ENCODE assay signal across 14 cellular contexts in genomic region chr22:24445481-24446290, GRCh38. TPM values are rescaled to one million over a fixed set of nuclear protein-coding genes. Genes with fewer than 3 reads are reported as not detected.
DNase-seq lines count a peak whose midpoint lies in the region; ATAC-seq, FAIRE-seq and TF ChIP-seq lines count a peak whose summit lies in the region.
"Had no signal": no experiment of that assay in that cellular context is flagged by ENCODE, and none has a peak within 500 bp of the region (broad histone marks: within the 10 kb centered on the region; RNA-seq: fewer than 3 reads in every experiment).

No MANE protein-coding gene starts in this region.

- no peak for TF ChIP-seq POLR2A in IMR-90 (IDR thresholded peaks at IDR 0.05; ENCODE audit: low read depth, low read length)

- no peak overlapping the region for H2BK120ac ChIP-seq in IMR-90 (ENCODE audit: low read depth, low read length)

- H2AK9ac ChIP-seq in IMR-90 (replicated peaks; ENCODE audit: low read depth, low read length, poor library complexity): no peak overlapping the region

- no peak overlapping the region for H4K8ac ChIP-seq in IMR-90 (ENCODE audit: low read depth in 2 of 2, low read length in 2 of 2)

- no peak overlapping the region for H3K4me3 ChIP-seq in IMR-90 (ENCODE audit: insufficient read depth, low read depth, low read length)
- H3K4me3 ChIP-seq in mesodermal cell (ENCODE audit: extremely low read depth, insufficient read depth, low read length, poor library complexity, severe bottlenecking): no peak overlapping the region
- H3K4me3 ChIP-seq: hepatocyte had no signal

- no peaks in the 10 kb centered on the region for H3K36me3 ChIP-seq in IMR-90 (ENCODE audit: control insufficient read depth, insufficient read depth, low read length)
- H3K36me3 ChIP-seq in mesodermal cell (ENCODE audit: control insufficient read depth, insufficient read depth, low read length): no peaks in the 10 kb centered on the region

- H3K23ac ChIP-seq in IMR-90 (ENCODE audit: low read depth, low read length): no peak overlapping the region

- in situ Hi-C loops in IMR-90 (cut with MboI; ENCODE audit: low sequenced_read_pairs): no loop called here

- H2BK20ac ChIP-seq in IMR-90 (ENCODE audit: low read depth, low read length): no peak overlapping the region

- ATAC-seq in IMR-90 (ENCODE audit: low read depth) (no peak), GM19467 (IDR thresholded peaks at IDR 0.05; ENCODE audit: unreplicated experiment) (no peak)

- intact Hi-C loops in IMR-90 (cut with micrococcal nuclease): no loop called here

- CTCF ChIA-PET in IMR-90 (lab: Yijun Ruan, JAX): interaction anchor here (1.2 kb wide), 1 partner anchor 10 kb away, joined by 3 read pairs; no protein-coding TSS in a partner anchor

- no peak overlapping the region for H3K14ac ChIP-seq in IMR-90 (replicated peaks; ENCODE audit: low read depth, low read length)

- TF ChIP-seq CTCF in D721Med (IDR thresholded peaks at IDR 0.05; ENCODE audit: insufficient read depth, missing control alignments) (no peak), IMR-90 (conservative IDR thresholded peaks at IDR 0.05; ENCODE audit: low read depth, low read length) (no peak)

- H2AFZ ChIP-seq in IMR-90 (replicated peaks; ENCODE audit: low read length, poor library complexity): peak overlapping the region; percentile 65
- H2AFZ ChIP-seq: hepatocyte had no signal

- no TSS peak for BruUV-seq in IMR-90 (replicated peaks; lab: Mats Ljungman, UMichigan)

- H3K4me1 ChIP-seq in IMR-90 (ENCODE audit: control insufficient read depth, insufficient read depth, low read length): peaks cover 6% of the 10 kb centered on the region
- H3K4me1 ChIP-seq in mesodermal cell (ENCODE audit: control insufficient read depth, insufficient read depth, low read length, poor library complexity, severe bottlenecking): peaks cover 30% of the 10 kb centered on the region

- 0 out of 2 replicates have a peak, but pooled peaks cover 3% of the 10 kb centered on the region for H3K9me1 ChIP-seq in IMR-90 (ENCODE audit: insufficient read depth, low read length)

- no peak overlapping the region for H3K9ac ChIP-seq in IMR-90 (ENCODE audit: low read depth, low read length)

- H3K56ac ChIP-seq in IMR-90 (ENCODE audit: extremely low read depth, insufficient read depth, low read length): no peak overlapping the region

- dilution Hi-C loops in IMR-90 (cut with HindIII; ENCODE audit: low sequenced_read_pairs, unreplicated experiment): no loop called here

- H2AK5ac ChIP-seq in IMR-90 (ENCODE audit: low read depth, low read length): 0 out of 2 replicates have a peak overlapping the region, but pooled peaks have one; percentile 5

- no peak for TF ChIP-seq RAD21 in IMR-90 (IDR thresholded peaks at IDR 0.05; ENCODE audit: low read length)

- POLR2A ChIA-PET in IMR-90 (lab: Charles Lee; ENCODE audit: unreplicated experiment): no interaction called here

- DNase-seq in D721Med (ENCODE audit: insufficient read length, low spot score) (peak; percentile 98), IMR-90 (no peak), DMS153 (lab: John Stamatoyannopoulos, UW) (no peak), HT-29 (ENCODE audit: low spot score) (no peak), HPDE6-E6E7 (ENCODE audit: extremely low spot score) (no peak)
- peak; percentile 55 for DNase-seq in activated CD8-positive, alpha-beta memory T cell treated with anti-CD3 and anti-CD28 coated beads, Interleukin-2, amount 50 U/mL, for 4 hours
- DNase-seq: GOT3, NCI-H1694 treated with DMSO at 0.1 percent for 48 hours, T-cell had no signal

- H4K5ac ChIP-seq in IMR-90 (ENCODE audit: low read depth, low read length): no peak overlapping the region

- H2BK15ac ChIP-seq in IMR-90 (ENCODE audit: low read depth, low read length): no peak overlapping the region

- WGBS in IMR-90 (ENCODE audit: extremely low coverage in 2 of 2, insufficient read length in 1 of 2), 2 experiments: 68% methylated on average over 8 of the region's 12 CpGs; no CpG with 5 or more reads in 1 of the 2 experiments
- 59 to 65% methylated on average over 11 to 12 of the region's 12 CpGs for WGBS in mesodermal cell (ENCODE audit: insufficient coverage in 2 of 2), 2 experiments

- no peak overlapping the region for H3K18ac ChIP-seq in IMR-90 (ENCODE audit: low read depth, low read length)

- H2BK5ac ChIP-seq in IMR-90 (ENCODE audit: low read depth, low read length, poor library complexity, severe bottlenecking): no peak overlapping the region

- no peak overlapping the region for H3K27ac ChIP-seq in IMR-90 (ENCODE audit: insufficient read depth, low read length)
- peak overlapping the region; percentile 43 for H3K27ac ChIP-seq in mesodermal cell (ENCODE audit: low read depth, low read length, severe bottlenecking)
- H3K27ac ChIP-seq: hepatocyte had no signal

- no peak overlapping the region for H4K91ac ChIP-seq in IMR-90 (ENCODE audit: insufficient read depth, low read depth, low read length)

- H3K9me3 ChIP-seq in IMR-90 (ENCODE audit: control insufficient read depth, insufficient read depth, low read length) (no peaks in the 10 kb centered on the region), mesodermal cell (ENCODE audit: control insufficient read depth, low read length) (no peaks in the 10 kb centered on the region)

- no peak overlapping the region for H3K4me2 ChIP-seq in IMR-90 (ENCODE audit: low read depth, low read length)
- H3K4me2 ChIP-seq: hepatocyte had no signal

- H4K20me1 ChIP-seq in IMR-90 (ENCODE audit: insufficient read depth, low read length): no peaks in the 10 kb centered on the region

- FAIRE-seq in D721Med (lab: Jason Lieb, UNC): peak; percentile 93

- H3K4ac ChIP-seq in IMR-90 (ENCODE audit: low read depth, low read length): no peak overlapping the region

- H3K79me1 ChIP-seq in IMR-90 (ENCODE audit: low read depth in 1 of 2, low read length in 2 of 2): no peaks in the 10 kb centered on the region

- H3K27me3 ChIP-seq in IMR-90 (ENCODE audit: control insufficient read depth, insufficient read depth, low read length): peaks cover 7% of the 10 kb centered on the region
- H3K27me3 ChIP-seq: hepatocyte had no signal

TF ChIP-seq in IMR-90, 13 proteins besides CTCF, POLR2A, EP300 and RAD21:
- TF ChIP-seq ELK1 (IDR thresholded peaks at IDR 0.05; ENCODE audit: borderline replicate concordance, low read depth, low read length) (no peak), FOS (IDR thresholded peaks at IDR 0.05; ENCODE audit: low read depth, low read length) (no peak), NFE2L2 (IDR thresholded peaks at IDR 0.05; ENCODE audit: low read depth, low read length) (no peak), BHLHE40 (IDR thresholded peaks at IDR 0.05; ENCODE audit: low read depth, low read length) (no peak), SMC3 (IDR thresholded peaks at IDR 0.05; ENCODE audit: low read depth, low read length) (no peak)

RNA-seq across cellular contexts. Expression of gene ADORA2A, which starts 18.3 kb away (rescaled TPM):
- 0.28 and 0.36 TPM in 2 replicates for total RNA-seq in IMR-90 (2012; rRNA removed)
- polyA plus RNA-seq in IMR-90 (2012; rRNA removed): 0.76 and 1.1 TPM in 2 replicates
- 1.3 and 1.6 TPM in 2 replicates for polyA plus RNA-seq in IMR-90 (2012; cell fraction: cytosol; rRNA removed)
- polyA plus RNA-seq in IMR-90 (2012; cell fraction: nucleus; rRNA removed; ENCODE audit: low replicate concordance): 2.9 and 7.6 TPM in 2 replicates
- polyA plus RNA-seq in mesodermal cell (2013, experiment 1 of 2): 5.9 TPM
- 4.5 TPM for polyA plus RNA-seq in mesodermal cell (2013, experiment 2 of 2)
- total RNA-seq in HT-29 (2014; rRNA removed; shearing (Covaris generic)): 0.36 and 0.44 TPM in 2 replicates

RNA-seq across cellular contexts. Expression of gene UPB1, which starts 49.4 kb away (rescaled TPM):
- under 0.01 TPM in 2 replicates for total RNA-seq in IMR-90 (2012; rRNA removed)
- 0.02 and 0.03 TPM in 2 replicates for polyA plus RNA-seq in IMR-90 (2012; rRNA removed)
- polyA plus RNA-seq in IMR-90 (2012; cell fraction: cytosol; rRNA removed): 0.04 TPM in 1 of 2 replicates, not detected in the other
- 0.34 and 0.37 TPM in 2 replicates for polyA plus RNA-seq in IMR-90 (2012; cell fraction: nucleus; rRNA removed; ENCODE audit: low replicate concordance)
- polyA plus RNA-seq in mesodermal cell (2013, experiment 1 of 2): 0.29 TPM
- polyA plus RNA-seq in mesodermal cell (2013, experiment 2 of 2): 0.15 TPM
- not detected in 2 replicates for total RNA-seq in HT-29 (2014; rRNA removed; shearing (Covaris generic))
- total RNA-seq: dermis microvascular lymphatic vessel endothelial cell, myocyte had no signal

Comparison
In these comparisons a context has a peak if more than half of its experiments do, and no peak if none do; other contexts are left out.
1. DNase-seq: peak in D721Med (single experiment) and activated CD8-positive, alpha-beta memory T cell treated with anti-CD3 and anti-CD28 coated beads, Interleukin-2, amount 50 U/mL, for 4 hours (single experiment); none in IMR-90 (single experiment), DMS153 (single experiment), HT-29 (single experiment) and HPDE6-E6E7 (single experiment).